8 cellular contexts compared by ENCODE assay signal in genomic region chr3:183447206-183448001, GRCh38. TPM values are rescaled to one million over a fixed set of nuclear protein-coding genes. Genes with fewer than 3 reads are reported as not detected.
DNase-seq lines count a peak whose midpoint lies in the region; ATAC-seq and TF ChIP-seq lines count a peak whose summit lies in the region.

No MANE protein-coding gene starts in this region.

- H4K12ac ChIP-seq in trophoblast cell (ENCODE audit: low read depth, low read length), result peak overlapping the region; percentile 67

- no peak overlapping the region for H2AK5ac ChIP-seq in trophoblast cell (ENCODE audit: low read length)

- ATAC-seq in HG02571 (IDR thresholded peaks at IDR 0.05; ENCODE audit: unreplicated experiment) (peak; percentile 75), heart right ventricle (peak; percentile 86 to 94 (median 92))

- no peak overlapping the region for H3K4ac ChIP-seq in trophoblast cell (ENCODE audit: low read depth, low read length)

- TF ChIP-seq EP300 in transverse colon (IDR thresholded peaks at IDR 0.05; ENCODE audit: low read depth), result no peak

- peak; percentile 54 for TF ChIP-seq POLR2A in transverse colon (IDR thresholded peaks at IDR 0.05)

- no peak overlapping the region for H3K23ac ChIP-seq in trophoblast cell (ENCODE audit: low read length)

- TF ChIP-seq CTCF in heart right ventricle (IDR thresholded peaks at IDR 0.05) (peak in 1 of 9 donors; percentile 7), transverse colon (IDR thresholded peaks at IDR 0.05) (no peak)

- H3K14ac ChIP-seq in trophoblast cell (ENCODE audit: low read length), result peak overlapping the region; percentile 72

- peak overlapping the region; percentile 80 for H4K91ac ChIP-seq in trophoblast cell (ENCODE audit: low read depth, low read length)

- H3K4me3 ChIP-seq in adipocyte (ENCODE audit: low read length), result peak overlapping the region; percentile 93
- H3K4me3 ChIP-seq in heart right ventricle, result peak overlapping the region; percentile 64 to 89 (median 74)
- peak overlapping the region; percentile 95 for H3K4me3 ChIP-seq in trophoblast cell (ENCODE audit: low read depth, low read length)
- H3K4me3 ChIP-seq in transverse colon, result peak overlapping the region; percentile 53 to 80 (median 55)

- H4K8ac ChIP-seq in trophoblast cell (ENCODE audit: low read depth, low read length), result peak overlapping the region; percentile 94

- intact Hi-C loops in heart right ventricle (cut with DNase I), result no loop called here
- intact Hi-C loops in transverse colon (cut with DNase I; ENCODE audit: low total_unique reads), result no loop called here

- H3K27me3 ChIP-seq in adipocyte (replicated peaks; ENCODE audit: control insufficient read depth, insufficient read depth, low read length) (no peaks in the 10 kb centered on the region), heart right ventricle (no peaks in the 10 kb centered on the region), trophoblast cell (ENCODE audit: insufficient read depth, low read length) (no peaks in the 10 kb centered on the region), transverse colon (no peaks in the 10 kb centered on the region)

- H2BK12ac ChIP-seq in trophoblast cell (ENCODE audit: low read length), result no peak overlapping the region

- in situ Hi-C loops in transverse colon (cut with MboI; ENCODE audit: low pct_ligation_motif_present in 1 of 4, low pct_unique_long_range_greater_than_20kb in 1 of 4, low sequenced_read_pairs in 3 of 4), result no loop called here

- H2AFZ ChIP-seq in trophoblast cell (ENCODE audit: insufficient read depth, low read length, poor library complexity), result peak overlapping the region; percentile 95

- peaks cover 5% of the 10 kb centered on the region for H3K79me1 ChIP-seq in trophoblast cell (ENCODE audit: low read length)

- peak overlapping the region; percentile 91 for H3K9ac ChIP-seq in ES-I3 (ENCODE audit: low read depth, low read length)
- H3K9ac ChIP-seq in adipocyte (ENCODE audit: low read length), result peak overlapping the region; percentile 90
- peak overlapping the region; percentile 82 for H3K9ac ChIP-seq in trophoblast cell (ENCODE audit: low read length)

- DNase-seq in NCI-H1417 treated with DMSO at 0.1 percent for 48 hours (lab: John Stamatoyannopoulos, UW) (peak; percentile 95), SW 1271 (lab: John Stamatoyannopoulos, UW) (peak; percentile 93 to 94), adipocyte (ENCODE audit: low read depth) (peak; percentile 87), heart right ventricle (peak; percentile 85 to 92), trophoblast cell (peak; percentile 83 to 91), transverse colon (peak; percentile 87)

- peak overlapping the region; percentile 69 for H3K18ac ChIP-seq in trophoblast cell (ENCODE audit: low read length)

- H3K27ac ChIP-seq in heart right ventricle (peak overlapping the region; percentile 66 to 92 (median 85)), trophoblast cell (ENCODE audit: low read depth, low read length) (peak overlapping the region; percentile 39), transverse colon (peak overlapping the region; percentile 69 to 77 (median 73))

- WGBS in heart right ventricle, 2 donors, result 0 to 1% methylated on average over 54 of the region's 54 CpGs
- no CpG with 5 or more reads among the region's 54 CpGs for whole genome bisulfite sequencing in trophoblast cell (ENCODE audit: extremely low coverage, insufficient coverage, insufficient read length)
- WGBS in transverse colon (ENCODE audit: low coverage in 1 of 2), 2 donors, result 1 to 3% methylated on average over 5 to 54 of the region's 54 CpGs

- H3K4me1 ChIP-seq in ES-I3 (ENCODE audit: insufficient read depth, low read length), result peaks cover 4% of the 10 kb centered on the region; the same call in 1 of the 2 replicates
- peaks cover 11% of the 10 kb centered on the region for H3K4me1 ChIP-seq in adipocyte (ENCODE audit: control insufficient read depth, insufficient read depth, low read length)
- H3K4me1 ChIP-seq in heart right ventricle, result peaks cover 0 to 29% (median 21%) of the 10 kb centered on the region in 9 donors
- H3K4me1 ChIP-seq in trophoblast cell (ENCODE audit: control insufficient read depth in 1 of 2, insufficient read depth in 2 of 2, low read length in 2 of 2), result no peaks in the 10 kb centered on the region
- H3K4me1 ChIP-seq in transverse colon, result peaks cover 5 to 25% (median 19%) of the 10 kb centered on the region in 4 donors

- H3K4me2 ChIP-seq in trophoblast cell (ENCODE audit: low read length), result peak overlapping the region; percentile 57

- H3K79me2 ChIP-seq in trophoblast cell (ENCODE audit: control insufficient read depth, insufficient read depth, low read length, poor library complexity), result peaks cover 4% of the 10 kb centered on the region

- peak overlapping the region; percentile 24 for H2BK120ac ChIP-seq in trophoblast cell (ENCODE audit: insufficient read depth, low read length, poor library complexity)

- H3K36me3 ChIP-seq in ES-I3 (ENCODE audit: insufficient read depth, low read length) (no peaks in the 10 kb centered on the region), adipocyte (ENCODE audit: control insufficient read depth, insufficient read depth, low read length, severe bottlenecking) (no peaks in the 10 kb centered on the region), heart right ventricle (peaks cover 0 to 10% (median 0%) of the 10 kb centered on the region in 9 donors), trophoblast cell (ENCODE audit: control insufficient read depth in 1 of 2, insufficient read depth in 2 of 2, low read length in 2 of 2) (peaks cover 3 to 6% of the 10 kb centered on the region in 2 experiments), transverse colon (no peaks in the 10 kb centered on the region)

- 0 out of 2 replicates have a peak, but pooled peaks cover 3% of the 10 kb centered on the region for H3K9me3 ChIP-seq in ES-I3 (ENCODE audit: control insufficient read depth, insufficient read depth, low read length)
- H3K9me3 ChIP-seq in adipocyte (ENCODE audit: control insufficient read depth, low read length), result peaks cover 22% of the 10 kb centered on the region
- peaks cover 0 to 26% (median 11%) of the 10 kb centered on the region in 11 donors for H3K9me3 ChIP-seq in heart right ventricle
- peaks cover 2% of the 10 kb centered on the region for H3K9me3 ChIP-seq in trophoblast cell (ENCODE audit: insufficient read depth, low read depth, low read length)
- peaks cover 8 to 10% of the 10 kb centered on the region in 2 donors for H3K9me3 ChIP-seq in transverse colon

- H2BK5ac ChIP-seq in trophoblast cell (ENCODE audit: low read depth, low read length, poor library complexity), result peak overlapping the region; percentile 61

RNA-seq across cellular contexts. Expression of gene MCF2L2, which starts 19.0 kb away (rescaled TPM):
- total RNA-seq in heart right ventricle (1 to 10 TPM in 2 of 10 donors, under 1 TPM in 7, not detected in 1; 0.14 to 1.5 (median 0.49) TPM), transverse colon (1 to 10 TPM in 3 of 4 donors, under 1 TPM in 1; 0.20 to 3.7 (median 2.0) TPM)
- polyA plus RNA-seq in heart right ventricle, result under 1 TPM; 0.09 to 0.37 TPM
- polyA plus RNA-seq in trophoblast cell (2013), result 0.18 and 0.29 TPM in 2 replicates

Comparison
In these comparisons a context has a peak if more than half of its experiments do, and no peak if none do; other contexts are left out.
1. Peak in every context shown above with its lines: DNase-seq, ATAC-seq, H3K4me3 ChIP-seq and H3K27ac ChIP-seq.